ENCODE assay signal across 18 cellular contexts in genomic region chrX:135453381-135453780, GRCh38. TPM values are rescaled to one million over a fixed set of nuclear protein-coding genes. Genes with fewer than 3 reads are reported as not detected.
DNase-seq lines count a peak whose midpoint lies in the region; ATAC-seq, FAIRE-seq and TF ChIP-seq lines count a peak whose summit lies in the region.
"Had no signal": no experiment of that assay in that cellular context is flagged by ENCODE, and none has a peak within 500 bp of the region (broad histone marks: within the 10 kb centered on the region; RNA-seq: fewer than 3 reads in every experiment).

No MANE protein-coding gene starts in this region.

- H3K9me1 ChIP-seq in K562 (ENCODE audit: control insufficient read depth, insufficient read depth, low read length) = no peaks in the 10 kb centered on the region

- TF ChIP-seq RAD21 in HCT116 (IDR thresholded peaks at IDR 0.05; ENCODE audit: low read depth) (no peak), K562 (CRISPR knock-in tag; conservative IDR thresholded peaks at IDR 0.05 in 1 of 2, IDR thresholded peaks at IDR 0.05 in 1 of 2) (no peak)

- H3K9me3 ChIP-seq in HCT116 (ENCODE audit: control insufficient read depth in 1 of 2, insufficient read depth in 1 of 2, low read depth in 1 of 2, low read length in 2 of 2) = no peaks in the 10 kb centered on the region
- no peaks in the 10 kb centered on the region for H3K9me3 ChIP-seq in K562 (replicated peaks; ENCODE audit: control insufficient read depth, insufficient read depth, low read depth, low read length)
- H3K9me3 ChIP-seq in breast epithelium = peaks cover 0 to 20% of the 10 kb centered on the region in 2 donors
- no peaks in the 10 kb centered on the region for H3K9me3 ChIP-seq in suprapubic skin
- H3K9me3 ChIP-seq: A549, BE2C had no signal

- no peak overlapping the region for H3K4me3 ChIP-seq in HCT116 (replicated peaks in 1 of 2; ENCODE audit: low read depth in 1 of 2, low read length in 2 of 2)
- no peak overlapping the region for H3K4me3 ChIP-seq in K562
- H3K4me3 ChIP-seq in breast epithelium = no peak overlapping the region
- no peak overlapping the region for H3K4me3 ChIP-seq in suprapubic skin
- H3K4me3 ChIP-seq: A549, GM12878 had no signal

- POLR2A ChIA-PET in HCT116 (lab: Charles Lee) (no interaction called here), K562 (lab: Yijun Ruan, JAX) (no interaction called here)

- in situ Hi-C loops in K562 (cut with MboI) = no loop called here

- H2AFZ ChIP-seq in HCT116 (ENCODE audit: low read depth, low read length, poor library complexity, severe bottlenecking) = no peak overlapping the region
- H2AFZ ChIP-seq in K562 (ENCODE audit: low read depth, low read length) = no peak overlapping the region

- ATAC-seq in HCT116 (no peak), K562 (no peak), left ventricle myocardium superior (no peak)
- ATAC-seq: A549, GM12878 had no signal

- 0% methylated on average over 3 of the region's 3 CpGs for WGBS in K562 (ENCODE audit: insufficient coverage, low coverage, missing lambda C conversion rate)
- whole genome bisulfite sequencing in suprapubic skin = 61% methylated on average over 3 of the region's 3 CpGs

- H3K9me2 ChIP-seq in HCT116 (ENCODE audit: insufficient read depth) = no peaks in the 10 kb centered on the region

- TF ChIP-seq CTCF in GM12873 (IDR thresholded peaks at IDR 0.05; ENCODE audit: insufficient read depth, low read depth, low read length, missing control alignments) (peak; percentile 25), HCT116 (IDR thresholded peaks at IDR 0.05 in 2 of 3, conservative IDR thresholded peaks at IDR 0.05 in 1 of 3; ENCODE audit: borderline replicate concordance in 1 of 3, insufficient read depth in 1 of 3, low read depth in 2 of 3, low read length in 2 of 3) (peak in 2 of 3 experiments; percentile 13 to 31; a peak in 2 of 6 replicates), K562 (IDR thresholded peaks at IDR 0.05 in 2 of 3, conservative IDR thresholded peaks at IDR 0.05 in 1 of 3; ENCODE audit: insufficient read depth in 2 of 3, low read depth in 1 of 3, low read length in 3 of 3) (peak; percentile 22 to 36 (median 24); a peak in 2 of 6 replicates), breast epithelium (IDR thresholded peaks at IDR 0.05) (no peak), suprapubic skin (IDR thresholded peaks at IDR 0.05) (no peak)

- RAD21 ChIA-PET in HCT116 (lab: Charles Lee; ENCODE audit: low non-redundant PET in 1 of 2, low total read pairs in 2 of 2, uncharacterized antibody in 2 of 2, unreplicated experiment in 2 of 2) = no interaction called here

- TF ChIP-seq EP300 in K562 (IDR thresholded peaks at IDR 0.05; ENCODE audit: low read length) (no peak), suprapubic skin (IDR thresholded peaks at IDR 0.05) (no peak)

- CTCF ChIA-PET in HCT116 (lab: Charles Lee) (interaction anchor here (1.4 kb wide), 1 partner anchor 11 kb away, joined by 4 read pairs; no protein-coding TSS in a partner anchor), K562 (lab: Yijun Ruan, JAX; ENCODE audit: low intra/inter-chr PET ratio) (no interaction called here)

- intact Hi-C loops in HCT116 (cut with micrococcal nuclease) = no loop called here
- intact Hi-C loops in K562 (cut with micrococcal nuclease) = no loop called here
- intact Hi-C loops in left ventricle myocardium superior (cut with micrococcal nuclease) = no loop called here
- intact Hi-C loops in breast epithelium (cut with DNase I; ENCODE audit: low total_unique reads) = no loop called here

- no peak for FAIRE-seq in K562 (lab: Jason Lieb, UNC)
- FAIRE-seq: A549, GM12878, GM18507 had no signal

- BruUV-seq in HCT116 (replicated peaks; lab: Mats Ljungman, UMichigan) (no TSS peak), K562 (replicated peaks; lab: Mats Ljungman, UMichigan) (no TSS peak)

- H3K27ac ChIP-seq in HCT116 (ENCODE audit: low read depth, low read length) (no peak overlapping the region), K562 (ENCODE audit: extremely low read depth, low read depth, low read length) (no peak overlapping the region), breast epithelium (no peak overlapping the region), suprapubic skin (no peak overlapping the region)
- H3K27ac ChIP-seq: A549, C4-2B, HL-60 had no signal

- H3K4me1 ChIP-seq in HCT116 (ENCODE audit: control insufficient read depth in 1 of 2, insufficient read depth in 2 of 2, low read length in 2 of 2) (no peaks in the 10 kb centered on the region), K562 (replicated peaks in 1 of 2; ENCODE audit: control insufficient read depth in 2 of 2, insufficient read depth in 2 of 2, low read length in 2 of 2) (no peaks in the 10 kb centered on the region), breast epithelium (no peaks in the 10 kb centered on the region), suprapubic skin (no peaks in the 10 kb centered on the region)
- H3K4me1 ChIP-seq: A549, BE2C had no signal

- H3K9ac ChIP-seq in HCT116 (ENCODE audit: low read length) (no peak overlapping the region), K562 (ENCODE audit: insufficient read depth in 1 of 2, low read depth in 2 of 2, low read length in 2 of 2) (no peak overlapping the region)

- H4K20me1 ChIP-seq in HCT116 (ENCODE audit: insufficient read depth) (no peaks in the 10 kb centered on the region), K562 (replicated peaks; ENCODE audit: control insufficient read depth, insufficient read depth, low read length) (no peaks in the 10 kb centered on the region)

- TF ChIP-seq POLR2A in HCT116 (IDR thresholded peaks at IDR 0.05; ENCODE audit: borderline replicate concordance, extremely low read depth, insufficient read depth, insufficient read length) (no peak), K562 (conservative IDR thresholded peaks at IDR 0.05) (no peak), breast epithelium (IDR thresholded peaks at IDR 0.05) (no peak), suprapubic skin (IDR thresholded peaks at IDR 0.05) (no peak)

- H3K79me2 ChIP-seq in HCT116 (ENCODE audit: insufficient read depth, low read length) = no peaks in the 10 kb centered on the region
- H3K79me2 ChIP-seq in K562 (ENCODE audit: control insufficient read depth, insufficient read depth, low read length) = no peaks in the 10 kb centered on the region

- H3K36me3 ChIP-seq in HCT116 (ENCODE audit: control insufficient read depth in 1 of 2, insufficient read depth in 2 of 2, low read length in 2 of 2) = no peaks in the 10 kb centered on the region
- no peaks in the 10 kb centered on the region for H3K36me3 ChIP-seq in K562 (ENCODE audit: control insufficient read depth, insufficient read depth, low read length)
- no peaks in the 10 kb centered on the region for H3K36me3 ChIP-seq in breast epithelium
- no peaks in the 10 kb centered on the region for H3K36me3 ChIP-seq in suprapubic skin
- H3K36me3 ChIP-seq: BE2C had no signal

- no peak for DNase-seq in HCT116 (ENCODE audit: low read depth, low spot score)
- no peak for DNase-seq in K562 (ENCODE audit: extremely low read depth in 1 of 4, low spot score in 3 of 4)
- DNase-seq in iPS-NIHi7 (ENCODE audit: extremely low spot score) = peak; percentile 40
- no peak for DNase-seq in left ventricle myocardium superior
- no peak for DNase-seq in breast epithelium (ENCODE audit: low spot score in 2 of 2)
- DNase-seq in activated CD8-positive, alpha-beta memory T cell treated with anti-CD3 and anti-CD28 coated beads, Interleukin-2, amount 50 U/mL, for 48 hours = no peak
- no peak for DNase-seq in suprapubic skin (ENCODE audit: low spot score in 2 of 2)
- DNase-seq: BE2C; CD4-positive, alpha-beta memory T cell; DND-41; GF-D8; H7 had no signal

- H3K27me3 ChIP-seq in HCT116 (ENCODE audit: insufficient read depth, low read length) (no peaks in the 10 kb centered on the region), K562 (ENCODE audit: control insufficient read depth in 2 of 2, insufficient read depth in 2 of 2, low read length in 2 of 2) (peaks cover 0 to 17% of the 10 kb centered on the region in 2 experiments; a peak in 3 of 5 replicates), breast epithelium (peaks cover 0 to 42% of the 10 kb centered on the region in 2 donors), suprapubic skin (no peaks in the 10 kb centered on the region)
- H3K27me3 ChIP-seq: BE2C had no signal

- H3K4me2 ChIP-seq in HCT116 (ENCODE audit: low read length) (no peak overlapping the region), K562 (ENCODE audit: insufficient read depth, low read length) (no peak overlapping the region)
- H3K4me2 ChIP-seq: A549 had no signal

TF ChIP-seq in HCT116, 20 proteins besides CTCF, POLR2A, EP300 and RAD21 (continues in another document):
- TF ChIP-seq CEBPB (IDR thresholded peaks at IDR 0.05; ENCODE audit: low read depth) = no peak

RNA-seq across cellular contexts. Expression of gene SMIM10L2A, which starts 31.6 kb away (rescaled TPM):
- total RNA-seq in HCT116 (2021; ENCODE audit: unreplicated experiment) = 1.5 TPM
- 0.77 and 0.81 TPM in 2 replicates for polyA plus RNA-seq in HCT116 (2012)
- total RNA-seq in K562 (2011; cell fraction: chromatin; rRNA removed; ENCODE audit: low replicate concordance) = 0.12 and 0.25 TPM in 2 replicates
- 0.13 and 0.17 TPM in 2 replicates for total RNA-seq in K562 (2011; cell fraction: nucleolus; rRNA removed)
- 0.08 and 0.15 TPM in 2 replicates for total RNA-seq in K562 (2011; cell fraction: nucleoplasm; rRNA removed)
- total RNA-seq in K562 (2014; rRNA removed) = 0.04 and 0.09 TPM in 2 replicates
- 0.04 TPM in 1 of 2 replicates, not detected in the other for total RNA-seq in K562 (2014; rRNA removed; fragmentation: Illumina TruSeq; extraction: Trizol)
- 0.11 and 0.14 TPM in 2 replicates for total RNA-seq in K562 (2015; rRNA removed; fragmentation: Illumina TruSeq; extraction: Trizol)
- total RNA-seq in K562 (2021) = 0.13 and 0.18 TPM in 2 replicates
- 0.03 and 0.05 TPM in 2 replicates for polyA plus RNA-seq in K562 (2011; rRNA removed)
- polyA plus RNA-seq in K562 (2011; cell fraction: cytosol; rRNA removed) = 0.06 and 0.09 TPM in 2 replicates
- polyA plus RNA-seq in K562 (2011; cell fraction: nucleus; rRNA removed) = 0.14 TPM in 2 replicates
- polyA plus RNA-seq in K562 (2012) = 0.20 and 0.28 TPM in 2 replicates
- polyA plus RNA-seq in K562 (2014; fragmentation: Illumina TruSeq; extraction: Trizol) = 0.04 and 0.10 TPM in 2 replicates
- polyA plus RNA-seq in K562 (2014; fragmentation: Nextera tagmentation; extraction: Ambion mirVana) = not detected
- 0.07 TPM in 2 replicates for polyA plus RNA-seq in K562 (2014; rRNA removed)
- polyA minus RNA-seq in K562 (2011; rRNA and poly(A)+ RNA removed) = not detected in 2 replicates
- not detected in 2 replicates for polyA minus RNA-seq in K562 (2011; cell fraction: cytosol; rRNA and poly(A)+ RNA removed)
- polyA minus RNA-seq in K562 (2011; cell fraction: nucleus; rRNA and poly(A)+ RNA removed) = 0.27 and 0.33 TPM in 2 replicates
- total RNA-seq in left ventricle myocardium superior = 2.3 TPM
- 1 to 10 TPM; 1.1 to 2.0 (median 1.3) TPM for total RNA-seq in breast epithelium
- 1 to 10 TPM; 1.4 to 5.1 (median 3.3) TPM for total RNA-seq in suprapubic skin

Comparison
In these comparisons a context has a peak if more than half of its experiments do, and no peak if none do; other contexts are left out.
1. CTCF ChIP-seq: peak in GM12873 (single experiment), HCT116 (2 of 3) and K562 (3 of 3); none in breast epithelium (0 of 3) and suprapubic skin (0 of 2).